9 cellular contexts compared by ENCODE assay signal in the genomic region with DNA sequence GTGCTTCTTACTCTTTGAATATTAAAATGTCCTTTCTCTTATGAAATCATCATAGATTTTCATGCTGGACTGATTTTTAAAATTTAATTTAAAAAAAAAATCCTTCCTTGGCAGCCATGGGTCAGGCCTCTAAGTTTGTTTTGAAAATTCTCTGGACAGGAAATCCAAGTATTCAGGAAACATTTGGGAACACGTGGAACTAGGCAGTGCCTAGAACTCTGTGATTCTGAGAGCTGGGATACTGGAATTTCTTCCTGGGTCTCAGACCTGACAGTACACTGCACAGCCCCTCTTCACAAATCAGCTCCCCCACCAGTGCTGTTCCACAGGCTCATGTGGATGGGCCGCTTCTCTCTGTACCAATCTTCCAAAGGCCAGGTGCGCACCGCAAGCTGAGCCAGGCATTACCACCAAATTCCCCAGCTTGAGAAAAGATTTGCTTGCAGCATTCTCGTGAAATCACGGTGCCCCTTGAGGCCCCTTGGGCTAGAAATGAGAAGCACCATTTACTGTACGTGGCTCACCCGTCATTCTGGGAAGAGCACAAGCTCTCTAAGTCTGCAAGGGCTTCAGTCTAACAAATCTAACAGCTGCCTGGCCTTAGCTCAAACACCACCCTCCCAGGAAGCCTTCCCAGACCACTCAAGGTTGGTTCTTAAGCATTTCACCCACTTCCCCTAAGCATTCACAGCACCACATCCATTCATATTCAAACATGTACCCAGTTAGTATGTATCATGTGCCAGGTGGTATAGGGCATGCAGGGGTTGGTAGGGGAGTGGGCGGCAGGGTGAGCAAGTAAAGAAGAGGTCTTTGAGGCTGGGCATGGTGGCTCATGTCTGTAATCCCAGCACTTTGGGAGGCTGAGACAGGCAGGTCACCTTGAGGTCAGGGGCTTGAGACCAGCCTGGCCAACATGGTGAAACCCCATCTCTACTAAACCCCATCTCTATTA. TPM values are rescaled to one million over a fixed set of nuclear protein-coding genes. Genes with fewer than 3 reads are reported as not detected.
DNase-seq lines count a peak whose midpoint lies in the region; ATAC-seq, FAIRE-seq and TF ChIP-seq lines count a peak whose summit lies in the region.
"Had no signal": no experiment of that assay in that cellular context is flagged by ENCODE, and none has a peak within 500 bp of the region (broad histone marks: within the 10 kb centered on the region; RNA-seq: fewer than 3 reads in every experiment).

No MANE protein-coding gene starts in this region.

- H3K4me2 ChIP-seq in fibroblast of lung (ENCODE audit: extremely low read depth, insufficient read depth, low read length), result no peak overlapping the region

- H3K36me3 ChIP-seq in fibroblast of lung (ENCODE audit: control insufficient read depth, insufficient read depth, low read length), result peaks cover 2% of the 10 kb centered on the region

- no peak for FAIRE-seq in RCC 7860 (lab: Jason Lieb, UNC)

- H3K27ac ChIP-seq in HL-60 (replicated peaks), result peak overlapping the region; percentile 29; the same call in 1 of the 2 replicates
- H3K27ac ChIP-seq in fibroblast of lung (ENCODE audit: insufficient read depth, low read length), result peak overlapping the region; percentile 66
- peak overlapping the region in 19 of 21 experiments; percentile 18 to 82 (median 65) for H3K27ac ChIP-seq in skin epidermis

- H2AFZ ChIP-seq in fibroblast of lung (ENCODE audit: low read length), result no peak overlapping the region

- TF ChIP-seq CTCF in HL-60 (IDR thresholded peaks at IDR 0.05; ENCODE audit: insufficient read depth, low read length) (no peak), fibroblast of lung (conservative IDR thresholded peaks at IDR 0.05 in 1 of 2, IDR thresholded peaks at IDR 0.05 in 1 of 2; ENCODE audit: low read depth in 1 of 2, low read length in 2 of 2) (no peak), GM10248 (IDR thresholded peaks at IDR 0.05; ENCODE audit: control extremely low read depth, extremely low read depth, low read depth, missing control alignments) (no peak)

- no peak for DNase-seq in HL-60 (ENCODE audit: low read depth in 1 of 2, low spot score in 1 of 2)
- DNase-seq in fibroblast of lung (ENCODE audit: low read depth in 2 of 2), result no peak
- no peak for DNase-seq in GM10248 (ENCODE audit: extremely low spot score)
- no peak for DNase-seq in RCC 7860 (ENCODE audit: low spot score)
- DNase-seq in HT-29 (ENCODE audit: low spot score), result no peak
- no peak for DNase-seq in pons (ENCODE audit: low spot score)
- DNase-seq: T-helper 9 cell had no signal

- H4K20me1 ChIP-seq in fibroblast of lung (ENCODE audit: control insufficient read depth, extremely low read depth, insufficient read depth, low read length), result no peaks in the 10 kb centered on the region

- no peak overlapping the region for H3K9ac ChIP-seq in fibroblast of lung (ENCODE audit: insufficient read depth, low read length)

- H3K27me3 ChIP-seq in HL-60 (ENCODE audit: insufficient read depth, poor library complexity, severe bottlenecking) (no peaks in the 10 kb centered on the region), fibroblast of lung (ENCODE audit: control insufficient read depth, insufficient read depth, low read length) (no peaks in the 10 kb centered on the region)

- peak; percentile 23 for ATAC-seq in GM18858 (IDR thresholded peaks at IDR 0.05; ENCODE audit: unreplicated experiment)

- H3K79me2 ChIP-seq in fibroblast of lung (ENCODE audit: control insufficient read depth, insufficient read depth, low read length), result peaks cover 61% of the 10 kb centered on the region

- no peak overlapping the region for H3K4me3 ChIP-seq in HL-60 (replicated peaks; ENCODE audit: insufficient read depth, low read length)
- no peak overlapping the region for H3K4me3 ChIP-seq in fibroblast of lung (replicated peaks in 1 of 4; ENCODE audit: control extremely low read depth in 1 of 4, insufficient read depth in 1 of 4, low read depth in 3 of 4, low read length in 4 of 4)
- H3K4me3 ChIP-seq in skin epidermis, result no peak overlapping the region

- POLR2A ChIA-PET in GM10248 (lab: Yijun Ruan, JAX), result interaction anchor here (0.9 to 1.8 kb wide), 4 partner anchors 11 to 116 kb away, joined by 3 to 6 read pairs (median 6); partner anchors contain the start of gene B4GALT1

- CTCF ChIA-PET in GM10248 (lab: Yijun Ruan, JAX), result interaction anchor here (0.9 to 8.2 kb wide), 9 partner anchors 11 to 86 kb away, joined by 3 to 52 read pairs (median 5); partner anchors contain the start of gene B4GALT1

- H3K4me1 ChIP-seq in fibroblast of lung (ENCODE audit: control insufficient read depth, extremely low read depth, insufficient read depth, low read length), result peaks cover 17% of the 10 kb centered on the region

- no peaks in the 10 kb centered on the region for H3K9me3 ChIP-seq in fibroblast of lung (ENCODE audit: control insufficient read depth, insufficient read depth, low read depth, low read length)

RNA-seq across cellular contexts. Expression of gene B4GALT1, which starts 26.5 kb away (rescaled TPM):
- total RNA-seq in fibroblast of lung, result 18.2 and 24.1 TPM in 2 replicates
- 51.9 and 64.8 TPM in 2 replicates for polyA plus RNA-seq in fibroblast of lung
- polyA plus RNA-seq in fibroblast of lung (2012), result 51.1 and 64.0 TPM in 2 replicates
- 125 and 129 TPM in 2 replicates for polyA minus RNA-seq in fibroblast of lung (ENCODE audit: low replicate concordance)
- 14.6 and 16.9 TPM in 2 replicates for total RNA-seq in HT-29 (2014; rRNA removed; shearing (Covaris generic))
